In the genomic region with DNA sequence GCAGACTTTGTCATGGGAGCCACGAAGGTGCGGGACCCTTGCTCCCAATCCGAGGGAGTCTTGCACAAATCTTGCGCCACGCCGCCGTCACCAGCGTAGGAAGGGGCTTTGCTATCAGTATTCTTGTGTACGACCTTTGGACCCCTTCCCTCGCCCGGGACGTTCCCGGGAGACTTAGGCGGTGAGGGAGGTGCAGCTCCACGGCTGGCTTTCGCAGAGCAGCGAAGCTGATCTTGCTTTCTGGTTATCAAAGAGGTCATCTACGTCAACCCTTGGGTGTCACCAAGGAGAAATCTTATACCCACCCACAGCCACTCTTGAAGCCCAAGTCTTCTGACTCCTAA, we compare ENCODE assay signal across 8 cellular contexts. TPM values are rescaled to one million over a fixed set of nuclear protein-coding genes. Genes with fewer than 3 reads are reported as not detected.
DNase-seq lines count a peak whose midpoint lies in the region; ATAC-seq, FAIRE-seq and TF ChIP-seq lines count a peak whose summit lies in the region.

No MANE protein-coding gene starts in this region.

- no peaks in the 10 kb centered on the region for H3K27me3 ChIP-seq in H7 (ENCODE audit: control insufficient read depth, insufficient read depth, low read length)
- H3K27me3 ChIP-seq in hepatocyte, result no peaks in the 10 kb centered on the region
- H3K27me3 ChIP-seq in small intestine (ENCODE audit: control insufficient read depth in 2 of 2, insufficient read depth in 2 of 2, low read length in 2 of 2), result no peaks in the 10 kb centered on the region

- H3K79me2 ChIP-seq in hepatocyte, result peaks cover 46% of the 10 kb centered on the region

- no peak for TF ChIP-seq POLR2A in A549 (IDR thresholded peaks at IDR 0.05; ENCODE audit: low read length)

- CTCF ChIA-PET in A549 (lab: Yijun Ruan, JAX), result interaction anchor here (0.6 kb wide), 1 partner anchor 24 kb away, joined by 5 read pairs; no protein-coding TSS in a partner anchor

- H3K27ac ChIP-seq in A549 (peak overlapping the region; percentile 81 to 89), hepatocyte (peak overlapping the region; percentile 76), small intestine (ENCODE audit: low read depth in 1 of 2, low read length in 1 of 2) (peak overlapping the region; percentile 88 to 99)

- H3K4me1 ChIP-seq in A549, result peaks cover 16% of the 10 kb centered on the region
- peaks cover 4% of the 10 kb centered on the region for H3K4me1 ChIP-seq in hepatocyte (ENCODE audit: insufficient read depth)
- peaks cover 0 to 3% of the 10 kb centered on the region in 2 donors for H3K4me1 ChIP-seq in small intestine (ENCODE audit: control insufficient read depth in 2 of 2, insufficient read depth in 1 of 2, low read depth in 1 of 2, low read length in 1 of 2)

- no peak for TF ChIP-seq CTCF in A549 (IDR thresholded peaks at IDR 0.05)
- TF ChIP-seq CTCF in hepatocyte (IDR thresholded peaks at IDR 0.05; ENCODE audit: poor library complexity), result no peak

- 0% methylated on average over 1 of the region's 18 CpGs for WGBS in A549 (ENCODE audit: missing lambda C conversion rate)
- under 1% methylated on average over 18 of the region's 18 CpGs for WGBS in hepatocyte (ENCODE audit: low lambda C conversion rate, missing lambda C conversion rate)
- WGBS in small intestine, 3 donors, result 0 to 1% (median 0%) methylated on average over 18 of the region's 18 CpGs

- H3K4me3 ChIP-seq in A549, result peak overlapping the region; percentile 56
- H3K4me3 ChIP-seq in H7 (ENCODE audit: insufficient read depth, low read depth, low read length), result peak overlapping the region; percentile 90
- peak overlapping the region; percentile 54 for H3K4me3 ChIP-seq in hepatocyte
- peak overlapping the region; percentile 62 to 67 for H3K4me3 ChIP-seq in small intestine (ENCODE audit: low read depth in 1 of 2, low read length in 2 of 2)

- FAIRE-seq in A549 (lab: Jason Lieb, UNC), result no peak
- no peak for FAIRE-seq in small intestine (lab: Jason Lieb, UNC)

- H3K9me3 ChIP-seq in A549 (no peaks in the 10 kb centered on the region), hepatocyte (ENCODE audit: low read depth) (no peaks in the 10 kb centered on the region), small intestine (ENCODE audit: control insufficient read depth, low read depth) (no peaks in the 10 kb centered on the region)

- POLR2A ChIA-PET in A549 (lab: Yijun Ruan, JAX), result no interaction called here

- peaks cover 17% of the 10 kb centered on the region for H3K4me1 Mint-ChIP-seq in activated T-helper 2 cell treated with anti-CD3 and anti-CD28 coated beads, Interferon-gamma antibody, Interleukin-2, Interleukin-4, amounts not matched to agents 10 μg/mL and 5 μg/mL and 100 μg/mL, durations not matched to agents 14 hours and 24 hours and 36 hours (ENCODE audit: low read depth)

- ATAC-seq in A549 (peak; percentile 17 to 33; a peak in 3 of 6 replicates), HG02759 (IDR thresholded peaks at IDR 0.05; ENCODE audit: unreplicated experiment) (no peak), HG03520 (IDR thresholded peaks at IDR 0.05; ENCODE audit: unreplicated experiment) (no peak)

- intact Hi-C loops in activated T-helper 2 cell treated with anti-CD3 and anti-CD28 coated beads, Interferon-gamma antibody, Interleukin-2, Interleukin-4, amounts not matched to agents 10 μg/mL and 5 μg/mL and 100 μg/mL, durations not matched to agents 14 hours and 24 hours and 36 hours (cut with micrococcal nuclease), result no loop called here

- H3K36me3 Mint-ChIP-seq in activated T-helper 2 cell treated with anti-CD3 and anti-CD28 coated beads, Interferon-gamma antibody, Interleukin-2, Interleukin-4, amounts not matched to agents 10 μg/mL and 5 μg/mL and 100 μg/mL, durations not matched to agents 14 hours and 24 hours and 36 hours (ENCODE audit: low read depth), result peaks cover 4% of the 10 kb centered on the region

- no peak for TF ChIP-seq EP300 in A549 (IDR thresholded peaks at IDR 0.05)

- DNase-seq in A549 (ENCODE audit: low read depth in 1 of 2, low spot score in 1 of 2), result peak in 1 of 2 experiments; percentile 48
- no peak for DNase-seq in H7
- no peak for DNase-seq in activated T-helper 2 cell treated with anti-CD3 and anti-CD28 coated beads, Interferon-gamma antibody, Interleukin-2, Interleukin-4, amounts not matched to agents 10 μg/mL and 5 μg/mL and 100 μg/mL, durations not matched to agents 14 hours and 24 hours and 36 hours (ENCODE audit: low spot score)
- DNase-seq in hepatocyte (ENCODE audit: low spot score), result peak; percentile 87
- DNase-seq in small intestine, result peak; percentile 93
- no peak for DNase-seq in amniotic stem cell (lab: John Stamatoyannopoulos, UW)

- H2AFZ ChIP-seq in hepatocyte, result peak overlapping the region; percentile 34

- peaks cover 2% of the 10 kb centered on the region; the same call in 1 of the 2 replicates for H3K36me3 ChIP-seq in H7 (replicated peaks; ENCODE audit: control insufficient read depth, insufficient read depth, low read length)
- H3K36me3 ChIP-seq in hepatocyte (replicated peaks; ENCODE audit: insufficient read depth, low read depth), result no peaks in the 10 kb centered on the region
- peaks cover 0 to 3% of the 10 kb centered on the region in 2 donors for H3K36me3 ChIP-seq in small intestine (ENCODE audit: control insufficient read depth in 2 of 2, insufficient read depth in 2 of 2, low read length in 2 of 2)

- no peaks in the 10 kb centered on the region for H3K9me3 Mint-ChIP-seq in activated T-helper 2 cell treated with anti-CD3 and anti-CD28 coated beads, Interferon-gamma antibody, Interleukin-2, Interleukin-4, amounts not matched to agents 10 μg/mL and 5 μg/mL and 100 μg/mL, durations not matched to agents 14 hours and 24 hours and 36 hours

- H3K27ac Mint-ChIP-seq in activated T-helper 2 cell treated with anti-CD3 and anti-CD28 coated beads, Interferon-gamma antibody, Interleukin-2, Interleukin-4, amounts not matched to agents 10 μg/mL and 5 μg/mL and 100 μg/mL, durations not matched to agents 14 hours and 24 hours and 36 hours, result peak overlapping the region; percentile 97

- no peaks in the 10 kb centered on the region for H3K27me3 Mint-ChIP-seq in activated T-helper 2 cell treated with anti-CD3 and anti-CD28 coated beads, Interferon-gamma antibody, Interleukin-2, Interleukin-4, amounts not matched to agents 10 μg/mL and 5 μg/mL and 100 μg/mL, durations not matched to agents 14 hours and 24 hours and 36 hours (ENCODE audit: low read depth)

- H4K20me1 ChIP-seq in hepatocyte (ENCODE audit: insufficient read depth, poor library complexity, severe bottlenecking), result no peaks in the 10 kb centered on the region

- H3K4me3 Mint-ChIP-seq in activated T-helper 2 cell treated with anti-CD3 and anti-CD28 coated beads, Interferon-gamma antibody, Interleukin-2, Interleukin-4, amounts not matched to agents 10 μg/mL and 5 μg/mL and 100 μg/mL, durations not matched to agents 14 hours and 24 hours and 36 hours (ENCODE audit: low read depth), result peak overlapping the region; percentile 95

- no peaks in the 10 kb centered on the region for H3K9me2 ChIP-seq in hepatocyte (replicated peaks; ENCODE audit: insufficient read depth)

- TF ChIP-seq RAD21 in A549 (conservative IDR thresholded peaks at IDR 0.05 in 1 of 2, IDR thresholded peaks at IDR 0.05 in 1 of 2), result no peak

- H3K4me2 ChIP-seq in A549 (peak overlapping the region; percentile 83), hepatocyte (peak overlapping the region; percentile 80)

RNA-seq across cellular contexts. Expression of gene TECR, which starts 0.6 kb away (rescaled TPM):
- polyA plus RNA-seq in A549 (2011; rRNA removed), result 74.4 and 87.7 TPM in 2 replicates
- polyA plus RNA-seq in A549 (2012; cell fraction: cytosol; rRNA removed), result 109 and 151 TPM in 2 replicates
- 315 and 372 TPM in 2 replicates for polyA plus RNA-seq in A549 (2012; cell fraction: nucleus; rRNA removed)
- 118 to 149 TPM (median 139 TPM) in 3 replicates for polyA plus RNA-seq in A549 (2017; fragmentation: RNase III; extraction: RNeasy Plus Mini Kit Qiagen cat#74134 plus additional on column Dnase treatment)
- 239 and 266 TPM in 2 replicates for polyA minus RNA-seq in A549 (2011; rRNA and poly(A)+ RNA removed)
- 88.2 and 99.4 TPM in 2 replicates for total RNA-seq in H7 (2014; rRNA removed; shearing (Covaris generic))
- total RNA-seq in activated T-helper 2 cell treated with anti-CD3 and anti-CD28 coated beads, Interferon-gamma antibody, Interleukin-2, Interleukin-4, amounts not matched to agents 10 μg/mL and 5 μg/mL and 100 μg/mL, durations not matched to agents 14 hours and 24 hours and 36 hours, result 128 and 134 TPM in 2 replicates
- total RNA-seq in hepatocyte, result 65.3 and 102 TPM in 2 replicates
- polyA plus RNA-seq in hepatocyte, result 366 and 370 TPM in 2 replicates
- 100 to 1,000 TPM; 147 to 234 (median 165) TPM for polyA plus RNA-seq in small intestine

RNA-seq across cellular contexts. Expression of gene DNAJB1, which starts 11.8 kb away (rescaled TPM):
- 124 and 126 TPM in 2 replicates for polyA plus RNA-seq in A549 (2011; rRNA removed)
- 119 and 126 TPM in 2 replicates for polyA plus RNA-seq in A549 (2012; cell fraction: cytosol; rRNA removed)
- polyA plus RNA-seq in A549 (2012; cell fraction: nucleus; rRNA removed), result 90.3 and 104 TPM in 2 replicates
- 110 to 128 TPM (median 116 TPM) in 3 replicates for polyA plus RNA-seq in A549 (2017; fragmentation: RNase III; extraction: RNeasy Plus Mini Kit Qiagen cat#74134 plus additional on column Dnase treatment)
- polyA minus RNA-seq in A549 (2011; rRNA and poly(A)+ RNA removed), result 85.5 and 90.5 TPM in 2 replicates
- 44.6 and 46.9 TPM in 2 replicates for total RNA-seq in H7 (2014; rRNA removed; shearing (Covaris generic))
- total RNA-seq in activated T-helper 2 cell treated with anti-CD3 and anti-CD28 coated beads, Interferon-gamma antibody, Interleukin-2, Interleukin-4, amounts not matched to agents 10 μg/mL and 5 μg/mL and 100 μg/mL, durations not matched to agents 14 hours and 24 hours and 36 hours, result 113 TPM in 2 replicates
- 104 and 112 TPM in 2 replicates for total RNA-seq in hepatocyte
- 179 and 185 TPM in 2 replicates for polyA plus RNA-seq in hepatocyte
- polyA plus RNA-seq in small intestine, result 10 to 100 TPM; 39.4 to 45.3 (median 43.2) TPM

RNA-seq across cellular contexts. Expression of gene GIPC1, which starts 34.0 kb away (rescaled TPM):
- polyA plus RNA-seq in A549 (2011; rRNA removed) (41.4 and 52.9 TPM in 2 replicates), A549 (2017; fragmentation: RNase III; extraction: RNeasy Plus Mini Kit Qiagen cat#74134 plus additional on column Dnase treatment) (81.4 to 88.6 TPM (median 86.4 TPM) in 3 replicates), hepatocyte (186 and 201 TPM in 2 replicates), small intestine (10 to 100 TPM; 64.0 to 91.2 (median 66.5) TPM)
- 99.5 and 148 TPM in 2 replicates for polyA plus RNA-seq in A549 (2012; cell fraction: cytosol; rRNA removed)
- 116 and 149 TPM in 2 replicates for polyA plus RNA-seq in A549 (2012; cell fraction: nucleus; rRNA removed)
- 27.3 and 33.1 TPM in 2 replicates for polyA minus RNA-seq in A549 (2011; rRNA and poly(A)+ RNA removed)
- total RNA-seq in H7 (2014; rRNA removed; shearing (Covaris generic)), result 97.8 and 116 TPM in 2 replicates
- 39.2 and 40.1 TPM in 2 replicates for total RNA-seq in activated T-helper 2 cell treated with anti-CD3 and anti-CD28 coated beads, Interferon-gamma antibody, Interleukin-2, Interleukin-4, amounts not matched to agents 10 μg/mL and 5 μg/mL and 100 μg/mL, durations not matched to agents 14 hours and 24 hours and 36 hours
- total RNA-seq in hepatocyte, result 102 and 127 TPM in 2 replicates

RNA-seq across cellular contexts. Expression of gene NDUFB7, which starts 41.9 kb away (rescaled TPM):
- polyA plus RNA-seq in A549 (2011; rRNA removed) (73.7 and 82.3 TPM in 2 replicates), A549 (2017; fragmentation: RNase III; extraction: RNeasy Plus Mini Kit Qiagen cat#74134 plus additional on column Dnase treatment) (158 to 164 TPM (median 161 TPM) in 3 replicates), hepatocyte (354 and 442 TPM in 2 replicates), small intestine (100 to 1,000 TPM; 597 to 818 (median 651) TPM)
- polyA plus RNA-seq in A549 (2012; cell fraction: cytosol; rRNA removed), result 444 and 555 TPM in 2 replicates
- 310 and 479 TPM in 2 replicates for polyA plus RNA-seq in A549 (2012; cell fraction: nucleus; rRNA removed)
- 11.0 and 11.1 TPM in 2 replicates for polyA minus RNA-seq in A549 (2011; rRNA and poly(A)+ RNA removed)
- total RNA-seq in H7 (2014; rRNA removed; shearing (Covaris generic)), result 332 and 343 TPM in 2 replicates
- total RNA-seq in activated T-helper 2 cell treated with anti-CD3 and anti-CD28 coated beads, Interferon-gamma antibody, Interleukin-2, Interleukin-4, amounts not matched to agents 10 μg/mL and 5 μg/mL and 100 μg/mL, durations not matched to agents 14 hours and 24 hours and 36 hours, result 129 and 136 TPM in 2 replicates
- 201 and 226 TPM in 2 replicates for total RNA-seq in hepatocyte

RNA-seq across cellular contexts. Expression of gene CLEC17A, which starts 52.9 kb away (rescaled TPM):
- not detected in 2 replicates for polyA plus RNA-seq in A549 (2011; rRNA removed)
- not detected in 2 replicates for polyA plus RNA-seq in A549 (2012; cell fraction: cytosol; rRNA removed)
- not detected in 2 replicates for polyA plus RNA-seq in A549 (2012; cell fraction: nucleus; rRNA removed)
- not detected in 3 replicates for polyA plus RNA-seq in A549 (2017; fragmentation: RNase III; extraction: RNeasy Plus Mini Kit Qiagen cat#74134 plus additional on column Dnase treatment)
- polyA minus RNA-seq in A549 (2011; rRNA and poly(A)+ RNA removed), result not detected in 2 replicates
- not detected in 2 replicates for total RNA-seq in H7 (2014; rRNA removed; shearing (Covaris generic))
- total RNA-seq in activated T-helper 2 cell treated with anti-CD3 and anti-CD28 coated beads, Interferon-gamma antibody, Interleukin-2, Interleukin-4, amounts not matched to agents 10 μg/mL and 5 μg/mL and 100 μg/mL, durations not matched to agents 14 hours and 24 hours and 36 hours, result 0.14 TPM in 1 of 2 replicates, not detected in the other
- total RNA-seq in hepatocyte, result not detected in 2 replicates
- not detected in 2 replicates for polyA plus RNA-seq in hepatocyte
- polyA plus RNA-seq in small intestine, result under 1 TPM in 1 of 3 donors, not detected in 2; 0.55 TPM

Comparison
In these comparisons a context has a peak if more than half of its experiments do, and no peak if none do; other contexts are left out.
1. ATAC-seq: peak in A549 (2 of 2); none in HG02759 (single experiment) and HG03520 (single experiment).
2. DNase-seq: peak in hepatocyte (single experiment) and small intestine (single experiment); none in H7 (single experiment), activated T-helper 2 cell treated with anti-CD3 and anti-CD28 coated beads, Interferon-gamma antibody, Interleukin-2, Interleukin-4, amounts not matched to agents 10 μg/mL and 5 μg/mL and 100 μg/mL, durations not matched to agents 14 hours and 24 hours and 36 hours (single experiment) and amniotic stem cell (single experiment).
3. Peak in every context shown above with its lines, with median percentiles within 50 percentile points of each other: H3K27ac ChIP-seq and H3K4me3 ChIP-seq.